30 cellular contexts compared by ENCODE assay signal in genomic region chr2:51297488-51297887, GRCh38.
DNase-seq lines count a peak whose midpoint lies in the region; ATAC-seq, FAIRE-seq and TF ChIP-seq lines count a peak whose summit lies in the region.
"Had no signal": no experiment of that assay in that cellular context is flagged by ENCODE, and none has a peak within 500 bp of the region (broad histone marks: within the 10 kb centered on the region; RNA-seq: fewer than 3 reads in every experiment).

No MANE protein-coding gene starts in this region.

- TF ChIP-seq CTCF in HepG2 (CRISPR knock-in tag; IDR thresholded peaks at IDR 0.05) (no peak), SK-N-SH (IDR thresholded peaks at IDR 0.05) (no peak)

- H3K36me3 ChIP-seq in HepG2 (replicated peaks in 1 of 2; ENCODE audit: control insufficient read depth in 1 of 2, insufficient read depth in 2 of 2, low read length in 2 of 2) (no peaks in the 10 kb centered on the region), SK-N-SH (replicated peaks in 1 of 2; ENCODE audit: control insufficient read depth in 1 of 2, insufficient read depth in 2 of 2, low read length in 1 of 2) (no peaks in the 10 kb centered on the region)
- H3K36me3 ChIP-seq: colonic mucosa, heart left ventricle, right lobe of liver had no signal

- H3K4me1 ChIP-seq in HepG2 (ENCODE audit: insufficient read depth, low read length) (no peaks in the 10 kb centered on the region), SK-N-SH (ENCODE audit: control insufficient read depth in 1 of 2, insufficient read depth in 2 of 2, low read depth in 1 of 2, low read length in 1 of 2) (no peaks in the 10 kb centered on the region)
- H3K4me1 ChIP-seq: colonic mucosa, heart left ventricle had no signal

- H3K4me3 Mint-ChIP-seq in activated T-cell treated with anti-CD3 and anti-CD28 coated beads, Interleukin-2, amount 50 U/mL, for 24 hours, result no peak overlapping the region
- H3K4me3 Mint-ChIP-seq: activated CD8-positive, alpha-beta T cell treated with anti-CD3 and anti-CD28 coated beads for 36 hours; activated naive CD8-positive, alpha-beta T cell treated with anti-CD3 and anti-CD28 coated beads, Interleukin-2, amount 50 U/mL, for 24 hours; memory B cell; T-helper 1 cell treated with Interleukin-12 subunit alpha and Interleukin-12 subunit beta and Interleukin-4 antibody, amounts not matched to agents 30 μg/mL and 1 μg/mL, for 36 hours; type B pancreatic cell had no signal

- H3K9me3 ChIP-seq in HepG2 (ENCODE audit: low read length), result peaks cover 79% of the 10 kb centered on the region
- no peaks in the 10 kb centered on the region for H3K9me3 ChIP-seq in SK-N-SH
- H3K9me3 ChIP-seq: colonic mucosa, heart left ventricle, right lobe of liver had no signal

- H3K27me3 ChIP-seq in HepG2 (ENCODE audit: control insufficient read depth in 1 of 2, insufficient read depth in 2 of 2, low read length in 2 of 2) (no peaks in the 10 kb centered on the region), SK-N-SH (ENCODE audit: insufficient read depth) (no peaks in the 10 kb centered on the region)
- H3K27me3 ChIP-seq: colonic mucosa, heart left ventricle, right lobe of liver had no signal

- no peak overlapping the region for H3K4me3 ChIP-seq in HepG2 (replicated peaks in 1 of 3; ENCODE audit: insufficient read depth in 1 of 3, low read depth in 2 of 3, low read length in 3 of 3)
- H3K4me3 ChIP-seq in SK-N-SH (ENCODE audit: low read depth in 2 of 2, low read length in 1 of 2), result no peak overlapping the region
- H3K4me3 ChIP-seq: colonic mucosa, heart left ventricle, right lobe of liver, SK-N-MC had no signal

- H3K36me3 Mint-ChIP-seq in activated T-cell treated with anti-CD3 and anti-CD28 coated beads, Interleukin-2, amount 50 U/mL, for 24 hours (ENCODE audit: low read depth), result no peaks in the 10 kb centered on the region
- H3K36me3 Mint-ChIP-seq: memory B cell, type B pancreatic cell had no signal

- no peak for TF ChIP-seq RAD21 in HepG2 (CRISPR knock-in tag; IDR thresholded peaks at IDR 0.05)
- no peak for TF ChIP-seq RAD21 in SK-N-SH (IDR thresholded peaks at IDR 0.05; ENCODE audit: low read length)

- H3K9me2 ChIP-seq in SK-N-SH, result 0 out of 2 replicates have a peak, but pooled peaks cover 3% of the 10 kb centered on the region

- H3K27me3 Mint-ChIP-seq in activated T-cell treated with anti-CD3 and anti-CD28 coated beads, Interleukin-2, amount 50 U/mL, for 24 hours, result no peaks in the 10 kb centered on the region
- H3K27me3 Mint-ChIP-seq: activated CD8-positive, alpha-beta T cell treated with anti-CD3 and anti-CD28 coated beads for 36 hours; activated naive CD8-positive, alpha-beta T cell treated with anti-CD3 and anti-CD28 coated beads, Interleukin-2, amount 50 U/mL, for 24 hours; memory B cell; type B pancreatic cell had no signal

- WGBS in HepG2 (ENCODE audit: low lambda C conversion rate), result 43% methylated on average over 1 of the region's 1 CpG
- WGBS in SK-N-SH (ENCODE audit: low lambda C conversion rate), result 94% methylated on average over 1 of the region's 1 CpG

- H4K20me1 ChIP-seq in HepG2 (ENCODE audit: insufficient read depth, low read length) (no peaks in the 10 kb centered on the region), SK-N-SH (ENCODE audit: insufficient read depth) (no peaks in the 10 kb centered on the region)

- H3K79me2 ChIP-seq in HepG2 (ENCODE audit: insufficient read depth, low read length) (no peaks in the 10 kb centered on the region), SK-N-SH (ENCODE audit: insufficient read depth) (no peaks in the 10 kb centered on the region)

- TF ChIP-seq POLR2A in HepG2 (IDR thresholded peaks at IDR 0.05; ENCODE audit: insufficient read depth in 1 of 2, low read depth in 2 of 2, low read length in 2 of 2), result no peak

- H3K27ac Mint-ChIP-seq in activated T-cell treated with anti-CD3 and anti-CD28 coated beads, Interleukin-2, amount 50 U/mL, for 24 hours, result no peak overlapping the region
- H3K27ac Mint-ChIP-seq: activated CD8-positive, alpha-beta T cell treated with anti-CD3 and anti-CD28 coated beads for 36 hours; activated naive CD8-positive, alpha-beta T cell treated with anti-CD3 and anti-CD28 coated beads, Interleukin-2, amount 50 U/mL, for 24 hours; memory B cell; T-helper 1 cell treated with Interleukin-12 subunit alpha and Interleukin-12 subunit beta and Interleukin-4 antibody, amounts not matched to agents 30 μg/mL and 1 μg/mL, for 36 hours; type B pancreatic cell had no signal

- in situ Hi-C loops in HepG2 (cut with HindIII; ENCODE audit: extremely low pct_ligation_motif_present, low pct_unique_long_range_greater_than_20kb), result no loop called here

- H3F3A ChIP-seq in SK-N-SH (replicated peaks; ENCODE audit: insufficient read depth), result no peaks in the 10 kb centered on the region

- H3K27ac ChIP-seq in HepG2 (ENCODE audit: extremely low read length, insufficient read depth, low read length), result no peak overlapping the region
- no peak overlapping the region for H3K27ac ChIP-seq in SK-N-SH (ENCODE audit: low read depth in 2 of 2, low read length in 1 of 2)
- H3K27ac ChIP-seq: colonic mucosa, heart left ventricle, right lobe of liver, SK-N-MC had no signal

- H3K4me1 Mint-ChIP-seq in activated T-cell treated with anti-CD3 and anti-CD28 coated beads, Interleukin-2, amount 50 U/mL, for 24 hours (ENCODE audit: low read depth), result no peaks in the 10 kb centered on the region
- H3K4me1 Mint-ChIP-seq: activated naive CD8-positive, alpha-beta T cell treated with anti-CD3 and anti-CD28 coated beads, Interleukin-2, amount 50 U/mL, for 24 hours; memory B cell had no signal

- H3K9ac ChIP-seq in HepG2 (ENCODE audit: insufficient read depth, low read depth, low read length) (no peak overlapping the region), SK-N-SH (no peak overlapping the region)

- H2AFZ ChIP-seq in HepG2 (ENCODE audit: low read length) (no peak overlapping the region), SK-N-SH (ENCODE audit: low read depth) (no peak overlapping the region)

- H3K9me3 Mint-ChIP-seq in activated T-cell treated with anti-CD3 and anti-CD28 coated beads, Interleukin-2, amount 50 U/mL, for 24 hours, result peaks cover 3% of the 10 kb centered on the region
- H3K9me3 Mint-ChIP-seq: T-helper 1 cell treated with Interleukin-12 subunit alpha and Interleukin-12 subunit beta and Interleukin-4 antibody, amounts not matched to agents 30 μg/mL and 1 μg/mL, for 36 hours; type B pancreatic cell had no signal

- DNase-seq in NCI-H69 (lab: John Stamatoyannopoulos, UW) (peak; percentile 2), fibroblast of peridontal ligament (ENCODE audit: extremely low read depth) (peak; percentile 6), HepG2 (ENCODE audit: low spot score) (no peak), SK-N-SH (no peak)
- DNase-seq in activated naive CD4-positive, alpha-beta T cell (lab: John Stamatoyannopoulos, UW), result no peak
- no peak for DNase-seq in activated T-cell treated with anti-CD3 and anti-CD28 coated beads, Interleukin-2, amount 50 U/mL, for 24 hours
- DNase-seq: ACHN; activated CD4-positive, alpha-beta T cell treated with anti-CD3 and anti-CD28 coated beads for 1 hour; activated CD8-positive, alpha-beta T cell treated with anti-CD3 and anti-CD28 coated beads for 36 hours; activated effector memory CD4-positive, alpha-beta T cell treated with Interleukin-2 at 50 U/mL for 16 hours; activated naive CD8-positive, alpha-beta T cell treated with anti-CD3 and anti-CD28 coated beads, Interleukin-2, amount 50 U/mL, for 24 hours; colonic mucosa; DMS153; effector memory CD4-positive, alpha-beta T cell; foreskin fibroblast; heart left ventricle; Karpas-422; left cardiac atrium; MV-4-11; NCI-H1436 treated with DMSO at 0.1 percent for 48 hours; NCI-H446; right lobe of liver; stimulated activated CD4-positive, alpha-beta T cell treated with anti-CD3 and anti-CD28 coated beads, Interleukin-12 subunit alpha, Interleukin-12 subunit beta, amount 100 ng/mL, for 4 hours; stimulated activated CD4-positive, alpha-beta T cell treated with anti-CD3 and anti-CD28 coated beads, Interleukin-4, amount 100 ng/mL, for 1 hour had no signal

- no peak for FAIRE-seq in HepG2 (lab: Jason Lieb, UNC)

- POLR2A ChIA-PET in HepG2 (lab: Yijun Ruan, JAX), result no interaction called here
- POLR2A ChIA-PET in SK-N-SH (lab: Yijun Ruan, JAX), result no interaction called here

- BruUV-seq in HepG2 (replicated peaks; lab: Mats Ljungman, UMichigan), result no TSS peak

- H3K4me2 ChIP-seq in HepG2 (ENCODE audit: low read depth, low read length) (no peak overlapping the region), SK-N-SH (no peak overlapping the region)

- intact Hi-C loops in HepG2 (cut with micrococcal nuclease; ENCODE audit: unreplicated experiment), result no loop called here

- CTCF ChIA-PET in HepG2 (lab: Yijun Ruan, JAX; ENCODE audit: low intra/inter-chr PET ratio, low total read pairs) (no interaction called here), SK-N-SH (lab: Yijun Ruan, JAX) (no interaction called here)

- ATAC-seq in GM18498 (IDR thresholded peaks at IDR 0.05; ENCODE audit: unreplicated experiment), result peak; percentile 72
- peak; percentile 86 for ATAC-seq in HG02610 (IDR thresholded peaks at IDR 0.05; ENCODE audit: unreplicated experiment)
- ATAC-seq in HepG2, result no peak
- ATAC-seq: activated CD8-positive, alpha-beta T cell treated with anti-CD3 and anti-CD28 coated beads for 36 hours; activated naive CD8-positive, alpha-beta T cell treated with anti-CD3 and anti-CD28 coated beads, Interleukin-2, amount 50 U/mL, for 24 hours; heart left ventricle; left cardiac atrium; right lobe of liver had no signal

- TF ChIP-seq EP300 in HepG2 (IDR thresholded peaks at IDR 0.05; ENCODE audit: low read depth in 2 of 2, low read length in 2 of 2) (no peak), HepG2 (CRISPR knock-in tag; IDR thresholded peaks at IDR 0.05; ENCODE audit: borderline replicate concordance) (no peak), SK-N-SH (IDR thresholded peaks at IDR 0.05; ENCODE audit: borderline replicate concordance in 1 of 2, low read depth in 1 of 2, low read length in 1 of 2) (no peak)

TF ChIP-seq in HepG2, 621 proteins besides CTCF, POLR2A, EP300 and RAD21 (continues in another document):
- TF ChIP-seq HDAC6 (IDR thresholded peaks at IDR 0.05; ENCODE audit: low read depth, low read length), result no peak

TF ChIP-seq in SK-N-SH, 30 proteins besides CTCF, POLR2A, EP300 and RAD21 (continues in another document):
- TF ChIP-seq USF1 (IDR thresholded peaks at IDR 0.05; ENCODE audit: borderline replicate concordance, low read depth), result no peak
- no peak for TF ChIP-seq TAF1 (IDR thresholded peaks at IDR 0.05; ENCODE audit: borderline replicate concordance, low read depth, low read length)
- TF ChIP-seq SIN3A (IDR thresholded peaks at IDR 0.05; ENCODE audit: borderline replicate concordance, low read depth, low read length), result no peak
- TF ChIP-seq RCOR1 (IDR thresholded peaks at IDR 0.05; ENCODE audit: low read length), result no peak
- TF ChIP-seq FOXJ3 (CRISPR knock-in tag; IDR thresholded peaks at IDR 0.05), result no peak

Comparison
In these comparisons a context has a peak if more than half of its experiments do, and no peak if none do; other contexts are left out.
1. DNase-seq: peak in NCI-H69 (single experiment) and fibroblast of peridontal ligament (single experiment); none in activated naive CD4-positive, alpha-beta T cell (0 of 4), HepG2 (single experiment), SK-N-SH (single experiment) and activated T-cell treated with anti-CD3 and anti-CD28 coated beads, Interleukin-2, amount 50 U/mL, for 24 hours (single experiment).